Comparison of ENCODE assay signal across 10 cellular contexts in the genomic region with DNA sequence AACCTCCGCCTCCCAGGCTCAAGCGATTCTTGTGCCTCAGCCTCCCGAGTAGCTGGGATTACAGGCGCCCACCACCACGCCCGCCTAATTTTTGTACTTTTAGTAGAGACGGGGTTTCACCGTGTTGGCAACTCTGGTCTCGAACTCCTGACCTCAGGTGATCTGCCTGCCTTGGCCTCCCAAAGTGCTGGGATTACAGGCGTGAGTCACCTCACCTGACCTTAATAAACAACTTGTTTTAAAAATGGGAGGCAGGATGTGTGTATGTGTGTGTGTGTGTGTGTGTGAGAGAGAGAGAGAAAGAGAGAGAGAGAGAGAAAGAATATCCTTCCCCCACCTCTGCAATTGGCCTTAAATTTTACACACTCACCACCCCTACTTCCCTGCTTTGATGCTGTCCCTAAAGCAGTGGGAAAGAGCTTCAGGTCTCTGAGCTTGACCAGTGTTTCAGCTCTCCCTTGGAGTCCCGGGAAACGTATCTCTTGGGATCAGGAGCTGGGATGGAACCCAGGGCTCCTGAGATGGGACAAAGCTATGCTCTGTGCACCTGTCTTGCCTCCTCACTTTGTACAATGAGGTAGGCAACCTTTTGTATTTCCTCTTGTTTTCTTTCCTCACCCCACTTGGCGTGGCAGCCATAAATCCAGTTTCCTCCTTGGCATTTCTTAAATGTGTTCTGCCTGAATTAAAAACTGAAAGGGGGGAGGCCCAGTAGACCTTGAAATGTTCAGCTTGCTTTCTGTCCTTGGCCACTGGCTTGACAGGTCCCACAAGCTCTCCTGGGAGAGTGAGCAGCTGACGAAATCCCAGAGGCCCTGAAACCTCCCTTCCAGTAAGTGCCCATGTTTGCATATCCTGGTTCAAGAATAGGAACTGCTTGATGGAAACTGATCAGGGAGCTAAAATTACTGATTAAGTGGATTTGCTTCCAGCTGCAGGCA. TPM values are rescaled to one million over a fixed set of nuclear protein-coding genes. Genes with fewer than 3 reads are reported as not detected.
DNase-seq lines count a peak whose midpoint lies in the region; ATAC-seq, FAIRE-seq and TF ChIP-seq lines count a peak whose summit lies in the region.
"Had no signal": no experiment of that assay in that cellular context is flagged by ENCODE, and none has a peak within 500 bp of the region (broad histone marks: within the 10 kb centered on the region; RNA-seq: fewer than 3 reads in every experiment).

No MANE protein-coding gene starts in this region.

- H3K9me3 ChIP-seq in OCI-LY7 (ENCODE audit: low read length), result no peaks in the 10 kb centered on the region
- H3K9me3 ChIP-seq in left ventricle myocardium inferior (replicated peaks), result no peaks in the 10 kb centered on the region
- no peaks in the 10 kb centered on the region for H3K9me3 ChIP-seq in small intestine (ENCODE audit: control insufficient read depth, low read depth)

- no peaks in the 10 kb centered on the region for H3K27me3 ChIP-seq in left ventricle myocardium inferior (ENCODE audit: low read depth)
- H3K27me3 ChIP-seq in small intestine (ENCODE audit: control insufficient read depth in 2 of 2, insufficient read depth in 2 of 2, low read length in 2 of 2), result no peaks in the 10 kb centered on the region

- H2AFZ ChIP-seq in OCI-LY7 (ENCODE audit: low read length), result no peak overlapping the region

- H3K4me1 ChIP-seq in OCI-LY7 (ENCODE audit: insufficient read depth, low read length, poor library complexity, severe bottlenecking) (peaks cover 45% of the 10 kb centered on the region), left ventricle myocardium inferior (peaks cover 30% of the 10 kb centered on the region), small intestine (ENCODE audit: control insufficient read depth in 2 of 2, insufficient read depth in 1 of 2, low read depth in 1 of 2, low read length in 1 of 2) (peaks cover 0 to 7% of the 10 kb centered on the region in 2 donors)

- intact Hi-C loops in OCI-LY7 (cut with micrococcal nuclease; ENCODE audit: unreplicated experiment) (loop anchor here (1.0 kb wide), 1 partner anchor 16 kb away; no protein-coding TSS in a partner anchor), left ventricle myocardium inferior (cut with micrococcal nuclease) (no loop called here)

- CTCF ChIA-PET in OCI-LY7 (lab: Charles Lee; ENCODE audit: unreplicated experiment), result interaction anchor here (0.6 kb wide), 2 partner anchors 826 to 827 kb away, joined by 3 read pairs; no protein-coding TSS in a partner anchor

- no peak for FAIRE-seq in small intestine (lab: Jason Lieb, UNC)
- FAIRE-seq: A204.1 had no signal

- ATAC-seq in GM21619 (IDR thresholded peaks at IDR 0.05; ENCODE audit: unreplicated experiment), result no peak

- no TSS peak for BruUV-seq in OCI-LY7 (replicated peaks; lab: Mats Ljungman, UMichigan)

- H3K79me2 ChIP-seq in OCI-LY7 (ENCODE audit: insufficient read depth, low read depth, low read length), result no peaks in the 10 kb centered on the region

- POLR2A ChIA-PET in OCI-LY7 (lab: Charles Lee), result interaction anchor here (0.5 to 5.4 kb wide), 7 partner anchors 10 to 459 kb away, joined by 3 to 85 read pairs (median 5); a partner anchor contains a TSS

- no peaks in the 10 kb centered on the region for H3K9me2 ChIP-seq in OCI-LY7 (ENCODE audit: insufficient read depth, low read length)

- H3K36me3 ChIP-seq in OCI-LY7 (ENCODE audit: insufficient read depth, low read length) (no peaks in the 10 kb centered on the region), left ventricle myocardium inferior (peaks cover 11% of the 10 kb centered on the region), small intestine (ENCODE audit: control insufficient read depth in 2 of 2, insufficient read depth in 2 of 2, low read length in 2 of 2) (no peaks in the 10 kb centered on the region)

- WGBS in small intestine, 3 donors, result 49 to 74% (median 57%) methylated on average over 14 of the region's 14 CpGs

- no peak for TF ChIP-seq CTCF in OCI-LY7 (conservative IDR thresholded peaks at IDR 0.05; ENCODE audit: low read length)
- no peak for TF ChIP-seq CTCF in left ventricle myocardium inferior (IDR thresholded peaks at IDR 0.05; ENCODE audit: borderline replicate concordance)

- H3K4me3 ChIP-seq in OCI-LY7 (ENCODE audit: low read depth, low read length, poor library complexity, severe bottlenecking), result no peak overlapping the region
- no peak overlapping the region for H3K4me3 ChIP-seq in left ventricle myocardium inferior
- H3K4me3 ChIP-seq in small intestine (ENCODE audit: low read depth in 1 of 2, low read length in 2 of 2), result no peak overlapping the region
- H3K4me3 ChIP-seq: SK-N-MC had no signal

- H3K27ac ChIP-seq in OCI-LY7 (ENCODE audit: low read depth, low read length, poor library complexity, severe bottlenecking), result peak overlapping the region; percentile 7
- peak overlapping the region; percentile 64 for H3K27ac ChIP-seq in left ventricle myocardium inferior (replicated peaks)
- peak overlapping the region in 1 of 2 donors; percentile 84 for H3K27ac ChIP-seq in small intestine (ENCODE audit: low read depth in 1 of 2, low read length in 1 of 2)
- H3K27ac ChIP-seq: SK-N-MC had no signal

- H4K20me1 ChIP-seq in OCI-LY7 (ENCODE audit: insufficient read depth, low read length), result no peaks in the 10 kb centered on the region; the same call in 1 of the 2 replicates

- H3K4me2 ChIP-seq in OCI-LY7 (ENCODE audit: low read length), result peak overlapping the region; percentile 4; the same call in 1 of the 2 replicates

- DNase-seq in NCI-H1417 (lab: John Stamatoyannopoulos, UW) (peak; percentile 22 to 56 (median 50)), NCI-H1417 treated with DMSO at 0.1 percent for 48 hours (lab: John Stamatoyannopoulos, UW) (no peak), OCI-LY7 (ENCODE audit: low spot score) (peak; percentile 46), left ventricle myocardium inferior (no peak), small intestine (peak; percentile 58), GOT3 (lab: John Stamatoyannopoulos, UW) (no peak)
- DNase-seq in activated CD8-positive, alpha-beta memory T cell treated with anti-CD3 and anti-CD28 coated beads for 24 hours, result no peak

RNA-seq across cellular contexts. Expression of a gene that starts 17.8 kb away (rescaled TPM):
- 35.2 and 35.8 TPM in 2 replicates for total RNA-seq in OCI-LY7 (2014; rRNA removed; shearing (Covaris generic))
- 118 and 144 TPM in 2 replicates for total RNA-seq in OCI-LY7 (2022)
- total RNA-seq in left ventricle myocardium inferior, result 75.9 TPM
- 100 to 1,000 TPM in 2 of 3 donors, 10 to 100 TPM in 1; 60.2 to 232 (median 113) TPM for polyA plus RNA-seq in small intestine

RNA-seq across cellular contexts. Expression of a gene that starts 45.7 kb away (rescaled TPM):
- 19.5 and 21.4 TPM in 2 replicates for total RNA-seq in OCI-LY7 (2014; rRNA removed; shearing (Covaris generic))
- total RNA-seq in OCI-LY7 (2022) (32.9 and 34.1 TPM in 2 replicates), left ventricle myocardium inferior (10.1 TPM)
- 10 to 100 TPM in 1 of 3 donors, 1 to 10 TPM in 2; 7.8 to 10.3 (median 8.5) TPM for polyA plus RNA-seq in small intestine

Comparison
In these comparisons a context has a peak if more than half of its experiments do, and no peak if none do; other contexts are left out.
1. DNase-seq: peak in NCI-H1417 (3 of 3), OCI-LY7 (single experiment) and small intestine (single experiment); none in NCI-H1417 treated with DMSO at 0.1 percent for 48 hours (single experiment), left ventricle myocardium inferior (single experiment), GOT3 (single experiment) and activated CD8-positive, alpha-beta memory T cell treated with anti-CD3 and anti-CD28 coated beads for 24 hours (single experiment).